ENCODE assay signal across 8 cellular contexts in the genomic region with DNA sequence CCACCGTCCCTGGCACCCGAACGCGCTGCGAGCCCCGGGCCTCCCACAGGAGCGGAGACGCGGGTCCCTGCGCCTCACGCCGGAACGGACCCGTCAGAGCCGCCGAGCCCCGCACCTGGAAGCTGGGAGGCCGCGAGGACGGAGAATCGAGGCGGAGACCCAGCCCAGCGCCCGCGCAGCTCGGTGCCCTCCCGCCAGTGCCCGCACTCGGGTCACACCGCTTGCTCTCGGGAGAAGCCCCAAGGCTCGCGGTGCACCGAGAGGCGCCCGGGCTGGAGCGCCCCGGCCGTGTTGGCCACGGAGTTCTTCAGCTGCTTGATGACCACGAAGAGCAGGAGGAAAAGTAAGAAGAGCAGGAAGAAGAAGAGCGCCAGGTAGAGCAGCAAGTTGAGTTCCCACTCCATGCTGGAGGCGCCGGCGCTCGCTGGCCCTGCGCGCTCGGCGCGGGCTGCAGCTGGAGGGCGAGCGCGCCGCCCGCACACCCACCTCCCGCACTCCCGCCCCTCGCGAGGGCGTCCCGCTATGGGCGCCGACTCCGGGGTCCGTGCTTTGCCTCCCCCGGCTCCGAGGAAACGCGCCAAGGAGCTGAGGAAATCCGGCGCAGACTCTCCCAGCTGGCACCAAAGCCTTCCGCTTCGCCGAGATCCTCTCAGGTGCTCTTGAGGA. TPM values are rescaled to one million over a fixed set of nuclear protein-coding genes. Genes with fewer than 3 reads are reported as not detected.
DNase-seq lines count a peak whose midpoint lies in the region; ATAC-seq and TF ChIP-seq lines count a peak whose summit lies in the region.

A gene (minus strand): TSS at position 463 of the 666 bp plus-strand sequence. CDS start 59 bp downstream, at position 404.

- H3K36me3 Mint-ChIP-seq in activated T-helper 17 cell treated with anti-CD3 and anti-CD28 coated beads, Interleukin-2, amount 50 U/mL, for 72 hours (ENCODE audit: low read depth), result no peaks in the 10 kb centered on the region

- no peak for TF ChIP-seq POLR2A in spleen (IDR thresholded peaks at IDR 0.05)

- no peak within 1 kb of the TSS for H3K27ac Mint-ChIP-seq in activated T-helper 17 cell treated with anti-CD3 and anti-CD28 coated beads, Interleukin-2, amount 50 U/mL, for 72 hours

- H3K4me1 ChIP-seq in right cardiac atrium (ENCODE audit: control insufficient read depth, insufficient read depth, low read length) (no peaks in the 10 kb centered on the region), spleen (peaks cover 4 to 17% (median 12%) of the 10 kb centered on the region in 6 donors)

- H3K27me3 Mint-ChIP-seq in activated T-helper 17 cell treated with anti-CD3 and anti-CD28 coated beads, Interleukin-2, amount 50 U/mL, for 72 hours, result peaks cover 46% of the 10 kb centered on the region

- peak in 1 of 11 experiments; percentile 5 for TF ChIP-seq CTCF in spleen (IDR thresholded peaks at IDR 0.05 in 8 of 11, conservative IDR thresholded peaks at IDR 0.05 in 3 of 11)

- DNase-seq in NCI-H82 (lab: John Stamatoyannopoulos, UW) (peak; percentile 35), NCI-H82 treated with DMSO at 0.1 percent for 48 hours (lab: John Stamatoyannopoulos, UW; ENCODE audit: unreplicated experiment) (no peak), right cardiac atrium (no peak), spleen (no peak), GOT3 (lab: John Stamatoyannopoulos, UW) (no peak)
- no peak for DNase-seq in activated effector memory CD4-positive, alpha-beta T cell treated with anti-CD3 and anti-CD28 coated beads, Interleukin-2, amount 50 U/mL, for 16 hours

- H3K27me3 ChIP-seq in right cardiac atrium (ENCODE audit: control insufficient read depth, insufficient read depth) (no peaks in the 10 kb centered on the region), spleen (replicated peaks in 1 of 7) (peaks cover 0 to 57% (median 23%) of the 10 kb centered on the region in 7 donors)

- peak within 1 kb of the TSS; percentile 47 for H3K4me3 Mint-ChIP-seq in activated T-helper 17 cell treated with anti-CD3 and anti-CD28 coated beads, Interleukin-2, amount 50 U/mL, for 72 hours

- no peak within 1 kb of the TSS for H3K27ac ChIP-seq in right cardiac atrium (ENCODE audit: low read length)
- no peak within 1 kb of the TSS for H3K27ac ChIP-seq in spleen

- H3K9me3 Mint-ChIP-seq in activated T-helper 17 cell treated with anti-CD3 and anti-CD28 coated beads, Interleukin-2, amount 50 U/mL, for 72 hours, result no peaks in the 10 kb centered on the region

- peaks cover 5% of the 10 kb centered on the region for H3K4me1 Mint-ChIP-seq in activated T-helper 17 cell treated with anti-CD3 and anti-CD28 coated beads, Interleukin-2, amount 50 U/mL, for 72 hours

- no peaks in the 10 kb centered on the region for H3K36me3 ChIP-seq in spleen

- intact Hi-C loops in right cardiac atrium (cut with DNase I), result no loop called here
- intact Hi-C loops in spleen (cut with DNase I; ENCODE audit: low total_unique reads), result no loop called here

- H3K4me3 ChIP-seq in right cardiac atrium (ENCODE audit: low read length) (peak within 1 kb of the TSS; percentile 29), spleen (peak within 1 kb of the TSS in 7 of 8 donors; percentile 30 to 61 (median 36))

- H3K9me3 ChIP-seq in right cardiac atrium (ENCODE audit: control insufficient read depth, low read length) (no peaks in the 10 kb centered on the region), spleen (no peaks in the 10 kb centered on the region)

- WGBS in right cardiac atrium, result under 1% methylated on average over 75 of the region's 75 CpGs
- 1 to 8% (median 1%) methylated on average over 23 to 75 of the region's 75 CpGs for WGBS in spleen, 5 donors

- ATAC-seq in activated T-helper 17 cell treated with anti-CD3 and anti-CD28 coated beads, Interleukin-2, amount 50 U/mL, for 72 hours (replicated peaks), result no peak
- ATAC-seq in right cardiac atrium (peak in 1 of 2 donors; percentile 26), HG03196 (IDR thresholded peaks at IDR 0.05; ENCODE audit: unreplicated experiment) (no peak)

RNA-seq across cellular contexts. Expression of the gene that starts here (rescaled TPM):
- under 1 TPM in 1 of 2 donors, not detected in 1; 0.15 TPM for total RNA-seq in activated T-helper 17 cell treated with anti-CD3 and anti-CD28 coated beads, Interleukin-2, amount 50 U/mL, for 72 hours
- total RNA-seq in right cardiac atrium, result under 1 TPM in 1 of 4 donors, not detected in 3; 0.12 TPM
- polyA plus RNA-seq in right cardiac atrium, result 0.07 TPM
- total RNA-seq in spleen, result 1 to 10 TPM in 1 of 7 donors, under 1 TPM in 2, not detected in 4; 0.32 to 1.5 (median 0.52) TPM
- under 1 TPM; 0.13 to 0.35 (median 0.29) TPM for polyA plus RNA-seq in spleen
